In genomic region chr9:86328153-86328552, GRCh38 we compare ENCODE assay signal across 25 cellular contexts.
"Had no signal": no experiment of that assay in that cellular context is flagged by ENCODE, and none has a peak within 500 bp of the region (broad histone marks: within the 10 kb centered on the region; RNA-seq: fewer than 3 reads in every experiment).

No MANE protein-coding gene starts in this region.

- ATAC-seq: activated CD4-positive, alpha-beta T cell treated with anti-CD3 and anti-CD28 coated beads for 36 hours; activated naive CD4-positive, alpha-beta T cell treated with anti-CD3 and anti-CD28 coated beads, Interleukin-2, amount 50 U/mL, for 72 hours; esophagus mucosa; left ventricle myocardium superior; natural killer cell; psoas muscle had no signal

- H3K4me1 Mint-ChIP-seq: activated B cell treated with CpG ODN at 0.5 μM for 24 hours had no signal

- H3K27me3 Mint-ChIP-seq: activated B cell treated with CpG ODN at 0.5 μM for 24 hours; activated CD4-positive, alpha-beta memory T cell treated with anti-CD3 and anti-CD28 coated beads for 36 hours; activated CD4-positive, alpha-beta T cell treated with anti-CD3 and anti-CD28 coated beads for 36 hours; type B pancreatic cell had no signal

- H3K9me3 ChIP-seq: neutrophil, ovary, psoas muscle, right atrium auricular region, thoracic aorta had no signal

- DNase-seq: activated B cell treated with CpG ODN at 0.5 μM for 24 hours; activated CD4-positive, alpha-beta memory T cell treated with anti-CD3 and anti-CD28 coated beads for 36 hours; activated CD4-positive, alpha-beta T cell treated with anti-CD3 and anti-CD28 coated beads for 36 hours; aorta; brain microvascular endothelial cell; central memory CD4-positive, alpha-beta T cell; effector memory CD4-positive, alpha-beta T cell; foreskin melanocyte; kidney glomerular epithelial cell; left ventricle myocardium superior; mammary epithelial cell; midbrain; natural killer cell; ovary; psoas muscle; stimulated activated CD4-positive, alpha-beta T cell treated with anti-CD3 and anti-CD28 coated beads, Interleukin-4, amount 100 ng/mL, for 24 hours; stimulated activated naive CD4-positive, alpha-beta T cell treated with Interleukin-2 at 50 U/mL for 16 hours; T1000 had no signal

- H2AFZ ChIP-seq: hepatocyte had no signal

- H3K27ac ChIP-seq: brain microvascular endothelial cell, hepatocyte, neutrophil, ovary, psoas muscle, right atrium auricular region, thoracic aorta had no signal

- H3K9me3 Mint-ChIP-seq: activated CD4-positive, alpha-beta memory T cell treated with anti-CD3 and anti-CD28 coated beads for 36 hours; activated naive CD4-positive, alpha-beta T cell treated with anti-CD3 and anti-CD28 coated beads, Interleukin-2, amount 50 U/mL, for 72 hours; natural killer cell; type B pancreatic cell had no signal

- H3K27ac Mint-ChIP-seq: activated B cell treated with CpG ODN at 0.5 μM for 24 hours; activated naive CD4-positive, alpha-beta T cell treated with anti-CD3 and anti-CD28 coated beads, Interleukin-2, amount 50 U/mL, for 72 hours; natural killer cell; type B pancreatic cell had no signal

- H3K79me2 ChIP-seq: hepatocyte had no signal

- H3K27me3 ChIP-seq: brain microvascular endothelial cell, hepatocyte, neutrophil, ovary, right atrium auricular region had no signal

- H3K4me3 ChIP-seq: hepatocyte, ovary, psoas muscle, right atrium auricular region, thoracic aorta had no signal

- H3K4me3 Mint-ChIP-seq: activated B cell treated with CpG ODN at 0.5 μM for 24 hours; activated CD4-positive, alpha-beta memory T cell treated with anti-CD3 and anti-CD28 coated beads for 36 hours; activated CD4-positive, alpha-beta T cell treated with anti-CD3 and anti-CD28 coated beads for 36 hours; natural killer cell; type B pancreatic cell had no signal

- H3K4me1 ChIP-seq: psoas muscle, right atrium auricular region had no signal

- H3K4me2 ChIP-seq: hepatocyte had no signal

- H3K36me3 ChIP-seq: ovary had no signal
